Comparison of ENCODE assay signal across 8 cellular contexts in genomic region chr17:48011405-48012150, GRCh38. TPM values are rescaled to one million over a fixed set of nuclear protein-coding genes. Genes with fewer than 3 reads are reported as not detected.
DNase-seq lines count a peak whose midpoint lies in the region; ATAC-seq and TF ChIP-seq lines count a peak whose summit lies in the region.

No MANE protein-coding gene starts in this region.

- no peak overlapping the region for H2BK12ac ChIP-seq in H9 (ENCODE audit: insufficient read length, low read depth, low read length)

- H2BK20ac ChIP-seq in H9 (ENCODE audit: low read depth, low read length, poor library complexity, severe bottlenecking): no peak overlapping the region

- peak overlapping the region; percentile 63 to 83 for H3K4me3 Mint-ChIP-seq in H9
- H3K4me3 Mint-ChIP-seq in activated CD8-positive, alpha-beta T cell treated with anti-CD3 and anti-CD28 coated beads, Interleukin-2, amount 10 ng/mL, durations not matched to agents 7 days and 5 days: peak overlapping the region; percentile 63

- H3K14ac ChIP-seq in H9 (ENCODE audit: insufficient read depth, low read length): no peak overlapping the region

- H2AFZ ChIP-seq in H9 (ENCODE audit: low read length): no peak overlapping the region

- no peak overlapping the region for H2BK15ac ChIP-seq in H9 (ENCODE audit: low read depth, low read length)

- H3K79me1 ChIP-seq in H9 (ENCODE audit: insufficient read depth, low read depth, low read length, poor library complexity, severe bottlenecking): no peaks in the 10 kb centered on the region

- H3K4me3 ChIP-seq in fibroblast of the aortic adventitia (ENCODE audit: low read depth, low read length): peak overlapping the region; percentile 54
- peak overlapping the region; percentile 6 to 21 for H3K4me3 ChIP-seq in prostate gland

- peaks cover 9% of the 10 kb centered on the region for H3K23me2 ChIP-seq in H9 (ENCODE audit: insufficient read length, low read depth, low read length, poor library complexity, severe bottlenecking)

- H3K9me3 Mint-ChIP-seq in H9: peaks cover 0 to 3% of the 10 kb centered on the region in 2 experiments; a peak in 1 of 5 replicates
- H3K9me3 Mint-ChIP-seq in activated CD8-positive, alpha-beta T cell treated with anti-CD3 and anti-CD28 coated beads, Interleukin-2, amount 10 ng/mL, durations not matched to agents 7 days and 5 days (ENCODE audit: insufficient read depth): no peaks in the 10 kb centered on the region

- H3K27me3 ChIP-seq in H9 (ENCODE audit: insufficient read depth, low read length) (no peaks in the 10 kb centered on the region; the same call in 1 of the 2 replicates), prostate gland (replicated peaks; ENCODE audit: insufficient read depth) (no peaks in the 10 kb centered on the region)

- H4K5ac ChIP-seq in H9 (ENCODE audit: insufficient read length, low read depth, low read length): no peak overlapping the region

- H2AK5ac ChIP-seq in H9 (ENCODE audit: insufficient read length, low read length): no peak overlapping the region

- no peak overlapping the region for H2BK5ac ChIP-seq in H9 (ENCODE audit: insufficient read length, low read length)

- WGBS in H9 (ENCODE audit: extremely low coverage, insufficient read length, low lambda C conversion rate): no CpG with 5 or more reads among the region's 23 CpGs
- 14% methylated on average over 23 of the region's 23 CpGs for WGBS in prostate gland

- H3K27ac Mint-ChIP-seq in H9: peak overlapping the region in 2 of 3 experiments; percentile 24 to 55; a peak in 2 of 7 replicates
- H3K27ac Mint-ChIP-seq in activated CD8-positive, alpha-beta T cell treated with anti-CD3 and anti-CD28 coated beads, Interleukin-2, amount 10 ng/mL, durations not matched to agents 7 days and 5 days: no peak overlapping the region

- H4K20me1 ChIP-seq in H9 (ENCODE audit: control insufficient read depth, insufficient read depth, insufficient read length): no peaks in the 10 kb centered on the region

- H3K4me2 ChIP-seq in H9 (ENCODE audit: insufficient read depth, insufficient read length, low read length): peak overlapping the region; percentile 91

- H3K4me1 ChIP-seq in H9 (ENCODE audit: insufficient read depth, low read length) (no peaks in the 10 kb centered on the region), prostate gland (replicated peaks) (peaks cover 5% of the 10 kb centered on the region)

- H3K27ac ChIP-seq in H9 (ENCODE audit: insufficient read length, low read depth, low read length) (no peak overlapping the region), prostate gland (no peak overlapping the region)

- no peak overlapping the region for H3K56ac ChIP-seq in H9 (ENCODE audit: insufficient read length, low read depth, low read length)

- no peak overlapping the region for H2BK120ac ChIP-seq in H9 (ENCODE audit: low read depth, low read length, poor library complexity, severe bottlenecking)

- no peak overlapping the region for H3K18ac ChIP-seq in H9 (ENCODE audit: insufficient read length, low read depth, low read length)

- H3K23ac ChIP-seq in H9 (ENCODE audit: insufficient read length, low read depth, low read length): no peak overlapping the region

- H3K9ac ChIP-seq in H9 (ENCODE audit: extremely low read depth, insufficient read length, low read length): no peak overlapping the region

- H3K27me3 Mint-ChIP-seq in H9 (ENCODE audit: low read depth): peaks cover 28% of the 10 kb centered on the region
- H3K27me3 Mint-ChIP-seq in activated CD8-positive, alpha-beta T cell treated with anti-CD3 and anti-CD28 coated beads, Interleukin-2, amount 10 ng/mL, durations not matched to agents 7 days and 5 days (ENCODE audit: low read depth): peaks cover 44% of the 10 kb centered on the region

- peaks cover 45 to 50% of the 10 kb centered on the region in 2 experiments for H3K4me1 Mint-ChIP-seq in H9
- peaks cover 22% of the 10 kb centered on the region for H3K4me1 Mint-ChIP-seq in activated CD8-positive, alpha-beta T cell treated with anti-CD3 and anti-CD28 coated beads, Interleukin-2, amount 10 ng/mL, durations not matched to agents 7 days and 5 days (ENCODE audit: low read depth)

- no peak overlapping the region for H3K4ac ChIP-seq in H9 (ENCODE audit: low read depth, low read length)

- TF ChIP-seq CTCF in H9 (conservative IDR thresholded peaks at IDR 0.05) (peak; percentile 64), fibroblast of the aortic adventitia (IDR thresholded peaks at IDR 0.05; ENCODE audit: insufficient read depth, low read length) (peak; percentile 63), prostate gland (IDR thresholded peaks at IDR 0.05) (peak in 2 of 4 experiments; percentile 18 to 31)

- H3T11ph ChIP-seq in H9 (ENCODE audit: low read length): no peak overlapping the region

- no peaks in the 10 kb centered on the region for H3K36me3 ChIP-seq in prostate gland

- no peak for TF ChIP-seq POLR2A in prostate gland (IDR thresholded peaks at IDR 0.05)

- no peak overlapping the region for H4K8ac ChIP-seq in H9 (replicated peaks; ENCODE audit: insufficient read length, low read depth, low read length)

- intact Hi-C loops in prostate gland (cut with DNase I): no loop called here

- H3K9me3 ChIP-seq in H9 (ENCODE audit: control insufficient read depth, low read depth, low read length) (no peaks in the 10 kb centered on the region), prostate gland (no peaks in the 10 kb centered on the region)

- POLR2A ChIA-PET in activated CD8-positive, alpha-beta T cell treated with anti-CD3 and anti-CD28 coated beads, Interleukin-2, amount 10 ng/mL, durations not matched to agents 7 days and 5 days (lab: Charles Lee): interaction anchor here (0.6 to 1.0 kb wide), 2 partner anchors 55 to 116 kb away, joined by 6 read pairs; partner anchors contain the start of gene SP2

- H3K79me2 ChIP-seq in H9 (ENCODE audit: insufficient read depth, low read length): no peaks in the 10 kb centered on the region

- peak; percentile 77 for ATAC-seq in activated CD8-positive, alpha-beta T cell treated with anti-CD3 and anti-CD28 coated beads, Interleukin-2, amount 10 ng/mL, durations not matched to agents 7 days and 5 days
- ATAC-seq in HG02970 (IDR thresholded peaks at IDR 0.05; ENCODE audit: low FRiP score, unreplicated experiment) (no peak), HG03025 (IDR thresholded peaks at IDR 0.05; ENCODE audit: low FRiP score, unreplicated experiment) (no peak)

- DNase-seq in AML-193 (lab: John Stamatoyannopoulos, UW) (peak; percentile 50 to 62), H9 (peak; percentile 79), NCI-H748 (lab: John Stamatoyannopoulos, UW; ENCODE audit: unreplicated experiment) (peak; percentile 84), fibroblast of the aortic adventitia (ENCODE audit: low read depth) (peak; percentile 40), prostate gland (ENCODE audit: low spot score) (no peak)
- DNase-seq in activated CD8-positive, alpha-beta T cell treated with anti-CD3 and anti-CD28 coated beads, Interleukin-2, amount 10 ng/mL, durations not matched to agents 7 days and 5 days: peak; percentile 74

- no peak overlapping the region for H4K91ac ChIP-seq in H9 (ENCODE audit: insufficient read length, low read depth, low read length)

- H3K36me3 Mint-ChIP-seq in H9 (ENCODE audit: insufficient read depth in 1 of 3, low read depth in 3 of 3): peaks cover 0 to 4% (median 0%) of the 10 kb centered on the region in 3 experiments; a peak in 3 of 7 replicates
- no peaks in the 10 kb centered on the region for H3K36me3 Mint-ChIP-seq in activated CD8-positive, alpha-beta T cell treated with anti-CD3 and anti-CD28 coated beads, Interleukin-2, amount 10 ng/mL, durations not matched to agents 7 days and 5 days (ENCODE audit: low read depth)

- CTCF ChIA-PET in activated CD8-positive, alpha-beta T cell treated with anti-CD3 and anti-CD28 coated beads, Interleukin-2, amount 10 ng/mL, durations not matched to agents 7 days and 5 days (lab: Charles Lee): interaction anchor here (0.7 to 3.4 kb wide), 24 partner anchors 9 to 313 kb away, joined by 3 to 30 read pairs (median 4); partner anchors contain the start of genes CDK5RAP3 and SNX11

RNA-seq across cellular contexts. Expression of gene COPZ2, which starts 26.0 kb away (rescaled TPM):
- total RNA-seq in H9 (2021) (0.68 and 0.77 TPM in 2 replicates), fibroblast of the aortic adventitia (ENCODE audit: low replicate concordance) (80.5 and 292 TPM in 2 replicates), prostate gland (10 to 100 TPM; 18.1 to 18.5 TPM)
- 1 to 10 TPM; 5.1 to 5.5 TPM for total RNA-seq in activated CD8-positive, alpha-beta T cell treated with anti-CD3 and anti-CD28 coated beads, Interleukin-2, amount 10 ng/mL, durations not matched to agents 7 days and 5 days

RNA-seq across cellular contexts. Expression of gene NFE2L1, which starts 36.6 kb away (rescaled TPM):
- total RNA-seq in H9 (2021) (158 and 161 TPM in 2 replicates), fibroblast of the aortic adventitia (ENCODE audit: low replicate concordance) (103 and 413 TPM in 2 replicates), prostate gland (100 to 1,000 TPM in 1 of 2 donors, 10 to 100 TPM in 1; 87.8 to 244 TPM)
- 10 to 100 TPM; 44.1 to 50.7 TPM for total RNA-seq in activated CD8-positive, alpha-beta T cell treated with anti-CD3 and anti-CD28 coated beads, Interleukin-2, amount 10 ng/mL, durations not matched to agents 7 days and 5 days

RNA-seq across cellular contexts. Expression of gene CDK5RAP3, which starts 40.7 kb away (rescaled TPM):
- total RNA-seq in H9 (2021) (144 and 149 TPM in 2 replicates), fibroblast of the aortic adventitia (ENCODE audit: low replicate concordance) (49.5 and 109 TPM in 2 replicates), prostate gland (100 to 1,000 TPM; 185 to 193 TPM)
- 100 to 1,000 TPM; 186 to 196 TPM for total RNA-seq in activated CD8-positive, alpha-beta T cell treated with anti-CD3 and anti-CD28 coated beads, Interleukin-2, amount 10 ng/mL, durations not matched to agents 7 days and 5 days

RNA-seq across cellular contexts. Expression of gene PRR15L, which starts 53.9 kb away (rescaled TPM):
- total RNA-seq in H9 (2021) (not detected in 2 replicates), fibroblast of the aortic adventitia (ENCODE audit: low replicate concordance) (not detected in 2 replicates), prostate gland (10 to 100 TPM; 19.9 to 59.7 TPM)
- not detected for total RNA-seq in activated CD8-positive, alpha-beta T cell treated with anti-CD3 and anti-CD28 coated beads, Interleukin-2, amount 10 ng/mL, durations not matched to agents 7 days and 5 days
